Comparison of ENCODE assay signal across 8 cellular contexts in the genomic region with DNA sequence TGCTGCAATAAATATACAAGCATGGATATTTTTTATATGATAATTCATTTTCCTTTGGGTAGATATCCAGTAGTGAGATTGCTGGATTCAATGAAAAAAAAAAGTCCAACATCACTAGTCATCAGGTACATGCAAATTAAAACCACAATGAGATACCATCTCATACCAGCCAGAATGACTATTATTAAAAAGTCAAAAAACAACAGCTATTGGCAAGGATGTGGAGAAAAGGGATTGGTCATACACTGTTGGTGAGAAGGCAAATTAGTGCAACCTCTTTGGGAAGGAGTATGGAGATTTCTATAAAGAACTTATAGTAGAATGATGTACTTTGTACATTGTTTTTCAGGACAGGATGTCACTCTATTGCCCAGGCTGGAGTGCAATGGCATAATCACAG.
"Had no signal": no experiment of that assay in that cellular context is flagged by ENCODE, and none has a peak within 500 bp of the region (broad histone marks: within the 10 kb centered on the region; RNA-seq: fewer than 3 reads in every experiment).

No MANE protein-coding gene starts in this region.

- FAIRE-seq: H1, H54, HepG2 had no signal

- ATAC-seq: GM23338, HepG2 had no signal

- H3K9ac ChIP-seq: KMS-11 had no signal

- DNase-seq: H9, HCEC 1CT, KBM-7 had no signal

- H2AFZ ChIP-seq: GM23338 had no signal

- H3K4me3 ChIP-seq: GM23338 had no signal

- H3K4me2 ChIP-seq: GM23338, KMS-11 had no signal

- H3K27ac ChIP-seq: KMS-11 had no signal
